20 cellular contexts compared by ENCODE assay signal in genomic region chr6:113015249-113015648, GRCh38.
A peak's percentile ranks its signal among the peaks of the same experiment; 100 is the strongest.
DNase-seq lines count a peak whose midpoint lies in the region; ATAC-seq and TF ChIP-seq lines count a peak whose summit lies in the region.
"Had no signal": no experiment of that assay in that cellular context is flagged by ENCODE, and none has a peak within 500 bp of the region (broad histone marks: within the 10 kb centered on the region; RNA-seq: fewer than 3 reads in every experiment).

No MANE protein-coding gene starts in this region.

- peaks cover 51% of the 10 kb centered on the region for H3K4me1 Mint-ChIP-seq in mesothelial cell of epicardium
- H3K4me1 Mint-ChIP-seq: activated naive CD8-positive, alpha-beta T cell treated with anti-CD3 and anti-CD28 coated beads, Interleukin-2, amount 10 ng/mL, durations not matched to agents 7 days and 5 days; naive B cell had no signal

- no peak overlapping the region for H4K8ac ChIP-seq in mesendoderm (ENCODE audit: low read depth, low read length)

- no peaks in the 10 kb centered on the region for H3K79me1 ChIP-seq in mesendoderm (ENCODE audit: low read length)

- no peaks in the 10 kb centered on the region for H3K9me3 Mint-ChIP-seq in mesothelial cell of epicardium
- H3K9me3 Mint-ChIP-seq: activated naive CD8-positive, alpha-beta T cell treated with anti-CD3 and anti-CD28 coated beads, Interleukin-2, amount 10 ng/mL, durations not matched to agents 7 days and 5 days; naive B cell had no signal

- peak overlapping the region; percentile 19 for H3K27ac Mint-ChIP-seq in mesothelial cell of epicardium
- H3K27ac Mint-ChIP-seq: activated naive CD8-positive, alpha-beta T cell treated with anti-CD3 and anti-CD28 coated beads, Interleukin-2, amount 10 ng/mL, durations not matched to agents 7 days and 5 days; naive B cell; progenitor cell of endocrine pancreas had no signal

- no peak overlapping the region for H2AK5ac ChIP-seq in mesendoderm (ENCODE audit: low read length)

- H3K4me3 Mint-ChIP-seq in mesothelial cell of epicardium: no peak overlapping the region
- H3K4me3 Mint-ChIP-seq: activated naive CD8-positive, alpha-beta T cell treated with anti-CD3 and anti-CD28 coated beads, Interleukin-2, amount 10 ng/mL, durations not matched to agents 7 days and 5 days; naive B cell had no signal

- H4K5ac ChIP-seq in mesendoderm (ENCODE audit: low read length): no peak overlapping the region

- no peaks in the 10 kb centered on the region for H3K36me3 ChIP-seq in mesendoderm (ENCODE audit: control insufficient read depth, insufficient read depth, low read length)
- H3K36me3 ChIP-seq: BLaER1 treated with 17β-estradiol and CSF1 and Interleukin-3, amounts not matched to agents 10 nM and 100 nM; lower lobe of right lung; spleen; thoracic aorta had no signal

- no peak overlapping the region for H2BK5ac ChIP-seq in mesendoderm (ENCODE audit: low read length)

- DNase-seq in EH (ENCODE audit: low read depth): peak; percentile 82
- peak; percentile 61 for DNase-seq in NCI-H226
- peak; percentile 87 for DNase-seq in dedifferentiated amniotic fluid mesenchymal stem cell (ENCODE audit: extremely low spot score)
- no peak for DNase-seq in mesothelial cell of epicardium (ENCODE audit: low spot score in 2 of 2, unreplicated experiment in 2 of 2)
- no peak for DNase-seq in mesendoderm
- DNase-seq in NCI-H1930 (lab: John Stamatoyannopoulos, UW): no peak
- DNase-seq in DMS53 treated with DMSO at 0.1 percent for 48 hours (lab: John Stamatoyannopoulos, UW; ENCODE audit: unreplicated experiment): no peak
- DNase-seq: activated naive CD8-positive, alpha-beta T cell treated with anti-CD3 and anti-CD28 coated beads, Interleukin-2, amount 10 ng/mL, durations not matched to agents 7 days and 5 days; DMS 273 treated with DMSO at 0.1 percent for 48 hours; Kasumi-1; lower lobe of right lung; naive B cell; NCI-H1436 treated with DMSO at 0.1 percent for 48 hours; spleen; T-helper 1 cell had no signal

- no peak overlapping the region for H3K56ac ChIP-seq in mesendoderm (ENCODE audit: low read length)

- no peak overlapping the region for H3K4ac ChIP-seq in mesendoderm (ENCODE audit: low read depth, low read length)

- TF ChIP-seq CTCF in mesothelial cell of epicardium (IDR thresholded peaks at IDR 0.05; ENCODE audit: unreplicated experiment): no peak

- no peak overlapping the region for H3K4me3 ChIP-seq in mesendoderm (ENCODE audit: low read length)
- H3K4me3 ChIP-seq: BLaER1 treated with 17β-estradiol and CSF1 and Interleukin-3, amounts not matched to agents 10 nM and 100 nM; lower lobe of right lung; spleen; thoracic aorta had no signal

- no peak overlapping the region for H3K18ac ChIP-seq in mesendoderm (ENCODE audit: low read length)

- H3K23ac ChIP-seq in mesendoderm (ENCODE audit: low read length): no peak overlapping the region

- no peaks in the 10 kb centered on the region for H3K36me3 Mint-ChIP-seq in mesothelial cell of epicardium
- H3K36me3 Mint-ChIP-seq: activated naive CD8-positive, alpha-beta T cell treated with anti-CD3 and anti-CD28 coated beads, Interleukin-2, amount 10 ng/mL, durations not matched to agents 7 days and 5 days; naive B cell had no signal

- WGBS in mesendoderm (ENCODE audit: extremely low coverage, insufficient coverage, low lambda C conversion rate): no CpG with 5 or more reads among the region's 8 CpGs

- H2BK15ac ChIP-seq in mesendoderm (replicated peaks; ENCODE audit: low read depth): no peak overlapping the region

- H3K4me2 ChIP-seq in mesendoderm (ENCODE audit: low read length): no peak overlapping the region
- H3K4me2 ChIP-seq: BLaER1 treated with 17β-estradiol and CSF1 and Interleukin-3, amounts not matched to agents 10 nM and 100 nM had no signal

- no peaks in the 10 kb centered on the region for H3K79me2 ChIP-seq in mesendoderm (ENCODE audit: control insufficient read depth, insufficient read depth, low read length)

- no peaks in the 10 kb centered on the region for H3K4me1 ChIP-seq in mesendoderm (ENCODE audit: control insufficient read depth, low read depth, low read length)
- H3K4me1 ChIP-seq: BLaER1 treated with 17β-estradiol and CSF1 and Interleukin-3, amounts not matched to agents 10 nM and 100 nM had no signal

- H3K27ac ChIP-seq in mesendoderm (ENCODE audit: low read depth, low read length): no peak overlapping the region
- H3K27ac ChIP-seq: BLaER1 treated with 17β-estradiol and CSF1 and Interleukin-3, amounts not matched to agents 10 nM and 100 nM; lower lobe of right lung; thoracic aorta had no signal

- H3K27me3 ChIP-seq in mesendoderm (ENCODE audit: insufficient read depth, low read length, poor library complexity): no peaks in the 10 kb centered on the region
- H3K27me3 ChIP-seq: BLaER1 treated with 17β-estradiol and CSF1 and Interleukin-3, amounts not matched to agents 10 nM and 100 nM; spleen had no signal

- no peaks in the 10 kb centered on the region for H3K27me3 Mint-ChIP-seq in mesothelial cell of epicardium (ENCODE audit: low read depth)
- H3K27me3 Mint-ChIP-seq: progenitor cell of endocrine pancreas had no signal

- no peak overlapping the region for H2BK120ac ChIP-seq in mesendoderm (ENCODE audit: low read depth, low read length)

- no peak overlapping the region for H3K9ac ChIP-seq in mesendoderm (ENCODE audit: low read length)
- H3K9ac ChIP-seq: BLaER1 treated with 17β-estradiol and CSF1 and Interleukin-3, amounts not matched to agents 10 nM and 100 nM had no signal

- no peak for ATAC-seq in GM18907 (IDR thresholded peaks at IDR 0.05; ENCODE audit: unreplicated experiment)
- ATAC-seq: HCT116, lower lobe of right lung had no signal

Comparison
In these comparisons a context has a peak if more than half of its experiments do, and no peak if none do; other contexts are left out.
1. DNase-seq: peak in EH (single experiment), NCI-H226 (single experiment) and dedifferentiated amniotic fluid mesenchymal stem cell (single experiment); none in mesothelial cell of epicardium (0 of 2), mesendoderm (single experiment), NCI-H1930 (0 of 2) and DMS53 treated with DMSO at 0.1 percent for 48 hours (single experiment).